Comparison of ENCODE assay signal across 14 cellular contexts in genomic region chr19:11447347-11448262, GRCh38. TPM values are rescaled to one million over a fixed set of nuclear protein-coding genes. Genes with fewer than 3 reads are reported as not detected.
"Had no signal": no experiment of that assay in that cellular context is flagged by ENCODE, and none has a peak within 500 bp of the region (broad histone marks: within the 10 kb centered on the region; RNA-seq: fewer than 3 reads in every experiment).

No MANE protein-coding gene starts in this region.

- H3K9me3 ChIP-seq: ascending aorta, thyroid gland, upper lobe of right lung had no signal

- DNase-seq: brain microvascular endothelial cell, foreskin melanocyte, kidney glomerular epithelial cell had no signal

- H3K27ac ChIP-seq: ascending aorta, brain microvascular endothelial cell, parathyroid adenoma, thyroid gland, upper lobe of right lung, WERI-Rb-1 had no signal

- H3K27me3 ChIP-seq: ascending aorta, brain microvascular endothelial cell, thyroid gland, upper lobe of right lung had no signal

- H2AFZ ChIP-seq: parathyroid adenoma had no signal

- H3K4me1 ChIP-seq: ascending aorta, thyroid gland, upper lobe of right lung had no signal

- H3K9ac ChIP-seq: parathyroid adenoma had no signal

- H3K4me3 ChIP-seq: ascending aorta, thyroid gland, upper lobe of right lung had no signal

RNA-seq across cellular contexts. Expression of gene ODAD3, which starts 12.7 kb away (rescaled TPM):
- total RNA-seq: ascending aorta, esophagus mucosa, mononuclear cell had no signal

RNA-seq across cellular contexts. Expression of gene RGL3, which starts 28.5 kb away (rescaled TPM):
- total RNA-seq: mononuclear cell had no signal

RNA-seq across cellular contexts. Expression of gene ELAVL3, which starts 33.2 kb away (rescaled TPM):
- total RNA-seq: ascending aorta, dermis microvascular lymphatic vessel endothelial cell, endothelial cell of umbilical vein, esophagus mucosa, lower leg skin, mononuclear cell, myocyte, thyroid gland, upper lobe of right lung had no signal
- polyA plus RNA-seq: endothelial cell of umbilical vein had no signal
